Comparison of ENCODE assay signal across 10 cellular contexts in the genomic region with DNA sequence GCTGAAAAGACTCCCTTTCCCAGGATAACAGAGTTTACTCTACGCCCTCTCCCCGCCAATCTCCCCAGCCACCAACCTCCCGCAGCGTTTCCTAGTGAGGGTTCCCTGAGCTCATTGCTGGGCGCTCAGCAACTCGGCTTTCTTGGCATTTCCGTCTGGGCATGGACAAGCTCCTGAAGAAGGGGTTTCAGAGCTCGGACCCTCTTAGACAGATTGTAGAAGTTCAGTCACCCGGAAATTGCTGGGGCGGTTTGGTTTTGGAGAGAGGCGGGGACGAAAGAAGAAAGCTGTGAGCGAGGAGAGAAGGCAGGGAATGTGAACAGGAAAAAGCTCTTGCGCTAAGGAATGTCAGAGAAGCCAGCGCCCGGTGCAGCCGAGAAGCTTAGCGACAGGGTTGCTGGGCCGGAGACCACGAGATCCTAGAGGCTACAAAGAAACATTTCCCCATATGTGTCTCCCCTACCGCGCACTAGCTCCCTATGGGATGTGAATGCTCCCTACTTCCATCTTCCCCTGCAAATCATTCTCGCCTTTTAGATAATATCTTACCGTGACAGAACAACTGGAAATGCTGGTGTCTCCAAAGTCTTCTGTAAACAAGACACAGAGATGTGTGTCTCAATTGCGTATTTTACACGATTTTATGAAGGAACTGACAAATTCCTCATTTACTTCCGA. TPM values are rescaled to one million over a fixed set of nuclear protein-coding genes. Genes with fewer than 3 reads are reported as not detected.
DNase-seq lines count a peak whose midpoint lies in the region; ATAC-seq and TF ChIP-seq lines count a peak whose summit lies in the region.
"Had no signal": no experiment of that assay in that cellular context is flagged by ENCODE, and none has a peak within 500 bp of the region (broad histone marks: within the 10 kb centered on the region; RNA-seq: fewer than 3 reads in every experiment).

No MANE protein-coding gene starts in this region.

- intact Hi-C loops in thyroid gland (cut with DNase I): no loop called here

- H3K27ac Mint-ChIP-seq in activated naive CD8-positive, alpha-beta T cell: peak overlapping the region; percentile 17
- H3K27ac Mint-ChIP-seq in activated naive CD8-positive, alpha-beta T cell treated with anti-CD3 and anti-CD28 coated beads for 36 hours: no peak overlapping the region
- peak overlapping the region; percentile 67 for H3K27ac Mint-ChIP-seq in type B pancreatic cell

- no peak for TF ChIP-seq EP300 in tibial nerve (IDR thresholded peaks at IDR 0.05)

- TF ChIP-seq CTCF in foreskin fibroblast (IDR thresholded peaks at IDR 0.05; ENCODE audit: low read depth, low read length): no peak
- TF ChIP-seq CTCF in type B pancreatic cell (conservative IDR thresholded peaks at IDR 0.05): no peak
- TF ChIP-seq CTCF in tibial nerve (IDR thresholded peaks at IDR 0.05): no peak
- no peak for TF ChIP-seq CTCF in thyroid gland (IDR thresholded peaks at IDR 0.05)

- H3K4me3 ChIP-seq in SK-N-MC (peak overlapping the region; percentile 97), foreskin fibroblast (ENCODE audit: low read depth in 1 of 2, low read length in 2 of 2) (peak overlapping the region; percentile 55 to 60), tibial nerve (no peak overlapping the region), thyroid gland (replicated peaks in 1 of 3) (no peak overlapping the region)

- peak overlapping the region; percentile 78 for H3K9ac ChIP-seq in SK-N-MC (ENCODE audit: insufficient read length)

- H3K36me3 ChIP-seq in SK-N-MC (ENCODE audit: insufficient read depth, low read length) (no peaks in the 10 kb centered on the region), tibial nerve (no peaks in the 10 kb centered on the region), thyroid gland (no peaks in the 10 kb centered on the region)

- 0 out of 2 replicates have a peak overlapping the region, but pooled peaks have one; percentile 20 for H3K27ac ChIP-seq in SK-N-MC
- no peak overlapping the region for H3K27ac ChIP-seq in tibial nerve
- no peak overlapping the region for H3K27ac ChIP-seq in thyroid gland

- H3K27me3 Mint-ChIP-seq in activated naive CD8-positive, alpha-beta T cell: peaks cover 65% of the 10 kb centered on the region
- peaks cover 93% of the 10 kb centered on the region for H3K27me3 Mint-ChIP-seq in activated naive CD8-positive, alpha-beta T cell treated with anti-CD3 and anti-CD28 coated beads for 36 hours
- peaks cover 87% of the 10 kb centered on the region for H3K27me3 Mint-ChIP-seq in type B pancreatic cell

- no peak for TF ChIP-seq POLR2A in tibial nerve (IDR thresholded peaks at IDR 0.05)
- no peak for TF ChIP-seq POLR2A in thyroid gland (IDR thresholded peaks at IDR 0.05)

- DNase-seq in activated naive CD8-positive, alpha-beta T cell treated with anti-CD3 and anti-CD28 coated beads for 36 hours: no peak
- DNase-seq in SK-N-MC (ENCODE audit: low read depth, low spot score): no peak
- peak; percentile 37 to 72 for DNase-seq in foreskin fibroblast
- no peak for DNase-seq in type B pancreatic cell (ENCODE audit: extremely low spot score, unreplicated experiment)
- DNase-seq in tibial nerve (ENCODE audit: low spot score in 2 of 2): no peak
- DNase-seq in thyroid gland: no peak
- DNase-seq: NCI-H1694 treated with DMSO at 0.1 percent for 48 hours had no signal

- peaks cover 3 to 80% of the 10 kb centered on the region in 2 donors for H3K27me3 ChIP-seq in tibial nerve
- H3K27me3 ChIP-seq in thyroid gland: peaks cover 30% of the 10 kb centered on the region

- 4% methylated on average over 27 of the region's 27 CpGs for WGBS in tibial nerve, 2 donors
- 6 to 8% methylated on average over 27 of the region's 27 CpGs for WGBS in thyroid gland, 2 donors

- ATAC-seq in HG02571 (IDR thresholded peaks at IDR 0.05; ENCODE audit: unreplicated experiment): no peak

- no peak overlapping the region for H3K4me3 Mint-ChIP-seq in activated naive CD8-positive, alpha-beta T cell
- H3K4me3 Mint-ChIP-seq in activated naive CD8-positive, alpha-beta T cell treated with anti-CD3 and anti-CD28 coated beads for 36 hours: no peak overlapping the region
- H3K4me3 Mint-ChIP-seq in type B pancreatic cell: peak overlapping the region; percentile 87

- H3K36me3 Mint-ChIP-seq in activated naive CD8-positive, alpha-beta T cell: peaks cover 6% of the 10 kb centered on the region
- H3K36me3 Mint-ChIP-seq in activated naive CD8-positive, alpha-beta T cell treated with anti-CD3 and anti-CD28 coated beads for 36 hours: peaks cover 10% of the 10 kb centered on the region
- no peaks in the 10 kb centered on the region for H3K36me3 Mint-ChIP-seq in type B pancreatic cell

- H3K9me3 Mint-ChIP-seq in activated naive CD8-positive, alpha-beta T cell (ENCODE audit: low read depth): peaks cover 21% of the 10 kb centered on the region
- peaks cover 37% of the 10 kb centered on the region for H3K9me3 Mint-ChIP-seq in activated naive CD8-positive, alpha-beta T cell treated with anti-CD3 and anti-CD28 coated beads for 36 hours
- H3K9me3 Mint-ChIP-seq in type B pancreatic cell: no peaks in the 10 kb centered on the region

- H3K4me1 ChIP-seq in tibial nerve (no peaks in the 10 kb centered on the region), thyroid gland (no peaks in the 10 kb centered on the region)

- H3K9me3 ChIP-seq in SK-N-MC (ENCODE audit: low read depth, low read length) (no peaks in the 10 kb centered on the region), tibial nerve (peaks cover 0 to 18% (median 0%) of the 10 kb centered on the region in 4 donors), thyroid gland (no peaks in the 10 kb centered on the region)

- H3K4me1 Mint-ChIP-seq in activated naive CD8-positive, alpha-beta T cell (ENCODE audit: low read depth): no peaks in the 10 kb centered on the region
- peaks cover 16% of the 10 kb centered on the region for H3K4me1 Mint-ChIP-seq in activated naive CD8-positive, alpha-beta T cell treated with anti-CD3 and anti-CD28 coated beads for 36 hours
- H3K4me1 Mint-ChIP-seq in type B pancreatic cell (ENCODE audit: unreplicated experiment): peaks cover 21% of the 10 kb centered on the region

RNA-seq across cellular contexts. Expression of a gene that starts 15.8 kb away (rescaled TPM):
- not detected for total RNA-seq in activated naive CD8-positive, alpha-beta T cell treated with anti-CD3 and anti-CD28 coated beads for 36 hours
- total RNA-seq in type B pancreatic cell (ENCODE audit: low replicate concordance) (0.10 and 0.14 TPM in 2 replicates), tibial nerve (not detected), thyroid gland (not detected)
- total RNA-seq: liver had no signal

RNA-seq across cellular contexts. Expression of a gene that starts 48.7 kb away (rescaled TPM):
- total RNA-seq in activated naive CD8-positive, alpha-beta T cell treated with anti-CD3 and anti-CD28 coated beads for 36 hours: under 1 TPM; 0.38 to 0.54 TPM
- total RNA-seq in type B pancreatic cell (ENCODE audit: low replicate concordance) (10.5 and 28.9 TPM in 2 replicates), tibial nerve (not detected), thyroid gland (10 to 100 TPM; 12.8 to 32.0 (median 21.6) TPM)

Comparison
In these comparisons a context has a peak if more than half of its experiments do, and no peak if none do; other contexts are left out.
1. DNase-seq: peak in foreskin fibroblast (2 of 2); none in activated naive CD8-positive, alpha-beta T cell treated with anti-CD3 and anti-CD28 coated beads for 36 hours (single experiment), SK-N-MC (single experiment), type B pancreatic cell (single experiment), tibial nerve (0 of 2) and thyroid gland (0 of 2).
2. H3K4me3 ChIP-seq: peak in SK-N-MC (single experiment) and foreskin fibroblast (2 of 2); none in tibial nerve (0 of 4) and thyroid gland (0 of 3).